7 cellular contexts compared by ENCODE assay signal in the genomic region with DNA sequence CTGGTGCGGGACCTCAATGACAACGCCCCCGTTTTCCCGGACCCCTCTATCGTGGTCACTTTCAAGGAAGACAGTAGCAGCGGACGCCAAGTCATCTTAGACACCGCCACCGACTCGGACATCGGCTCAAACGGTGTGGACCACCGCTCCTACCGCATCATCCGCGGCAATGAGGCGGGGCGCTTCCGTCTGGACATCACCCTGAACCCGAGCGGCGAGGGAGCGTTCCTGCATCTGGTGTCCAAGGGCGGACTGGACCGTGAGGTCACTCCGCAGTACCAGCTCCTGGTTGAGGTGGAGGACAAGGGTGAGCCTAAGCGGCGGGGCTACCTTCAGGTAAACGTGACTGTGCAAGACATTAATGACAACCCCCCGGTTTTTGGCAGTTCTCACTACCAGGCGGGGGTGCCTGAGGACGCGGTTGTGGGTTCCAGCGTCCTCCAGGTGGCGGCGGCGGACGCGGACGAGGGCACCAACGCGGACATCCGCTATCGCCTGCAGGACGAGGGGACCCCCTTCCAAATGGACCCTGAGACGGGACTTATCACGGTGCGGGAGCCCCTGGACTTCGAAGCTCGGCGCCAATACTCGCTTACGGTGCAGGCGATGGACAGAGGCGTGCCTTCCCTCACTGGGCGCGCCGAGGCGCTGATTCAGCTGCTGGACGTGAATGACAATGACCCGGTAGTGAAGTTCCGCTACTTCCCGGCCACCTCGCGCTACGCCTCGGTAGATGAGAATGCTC. TPM values are rescaled to one million over a fixed set of nuclear protein-coding genes. Genes with fewer than 3 reads are reported as not detected.
DNase-seq lines count a peak whose midpoint lies in the region; ATAC-seq and TF ChIP-seq lines count a peak whose summit lies in the region.

No MANE protein-coding gene starts in this region.

- H3K27ac ChIP-seq in endodermal cell (ENCODE audit: low read depth, low read length) (no peak overlapping the region), upper lobe of left lung (peak overlapping the region; percentile 82 to 92 (median 92))

- DNase-seq in Daoy (ENCODE audit: low read depth) (peak; percentile 30), NCI-H510A treated with DMSO at 0.1 percent for 48 hours (lab: John Stamatoyannopoulos, UW) (peak; percentile 42), endodermal cell (peak; percentile 81), mesothelial cell of epicardium (ENCODE audit: low spot score in 2 of 2, unreplicated experiment in 2 of 2) (peak in 1 of 2 experiments; percentile 43), upper lobe of left lung (peak in 1 of 2 donors; percentile 81), RKO (ENCODE audit: low spot score) (no peak)

- peaks cover 25% of the 10 kb centered on the region for H3K27me3 ChIP-seq in endodermal cell (ENCODE audit: control insufficient read depth, insufficient read depth, low read length, poor library complexity, severe bottlenecking)
- peaks cover 0 to 3% (median 0%) of the 10 kb centered on the region in 4 donors for H3K27me3 ChIP-seq in upper lobe of left lung

- no peak for TF ChIP-seq EP300 in upper lobe of left lung (IDR thresholded peaks at IDR 0.05)

- no peaks in the 10 kb centered on the region for H3K36me3 ChIP-seq in endodermal cell (ENCODE audit: control insufficient read depth, insufficient read depth, low read length)
- H3K36me3 ChIP-seq in upper lobe of left lung: no peaks in the 10 kb centered on the region

- ATAC-seq in upper lobe of left lung (ENCODE audit: low FRiP score in 2 of 2) (peak; percentile 1 to 28), GM21423 (IDR thresholded peaks at IDR 0.05; ENCODE audit: unreplicated experiment) (no peak)

- H3K27ac Mint-ChIP-seq in endodermal cell (no peak overlapping the region), mesothelial cell of epicardium (peak overlapping the region; percentile 91)

- H3K4me1 Mint-ChIP-seq in endodermal cell: peaks cover 17% of the 10 kb centered on the region
- peaks cover 53% of the 10 kb centered on the region for H3K4me1 Mint-ChIP-seq in mesothelial cell of epicardium

- H3K9me3 Mint-ChIP-seq in endodermal cell (no peaks in the 10 kb centered on the region), mesothelial cell of epicardium (no peaks in the 10 kb centered on the region)

- H3K27me3 Mint-ChIP-seq in endodermal cell (ENCODE audit: insufficient read depth) (peaks cover 31% of the 10 kb centered on the region), mesothelial cell of epicardium (ENCODE audit: low read depth) (peaks cover 22% of the 10 kb centered on the region)

- H3K4me3 Mint-ChIP-seq in endodermal cell (peak overlapping the region; percentile 92), mesothelial cell of epicardium (peak overlapping the region; percentile 88)

- peaks cover 4% of the 10 kb centered on the region for H3K4me1 ChIP-seq in endodermal cell (ENCODE audit: control insufficient read depth, insufficient read depth, low read length)
- H3K4me1 ChIP-seq in upper lobe of left lung: peaks cover 8 to 43% (median 24%) of the 10 kb centered on the region in 4 donors

- TF ChIP-seq CTCF in endodermal cell (conservative IDR thresholded peaks at IDR 0.05): no peak
- no peak for TF ChIP-seq CTCF in mesothelial cell of epicardium (IDR thresholded peaks at IDR 0.05; ENCODE audit: unreplicated experiment)
- peak in 1 of 6 experiments; percentile 36 for TF ChIP-seq CTCF in upper lobe of left lung (IDR thresholded peaks at IDR 0.05)

- WGBS in endodermal cell (ENCODE audit: insufficient coverage in 1 of 2, insufficient read length in 1 of 2), 2 experiments: 2% methylated on average over 35 to 67 of the region's 67 CpGs
- 3% methylated on average over 63 of the region's 67 CpGs; no CpG with 5 or more reads in 1 of the 2 donors for WGBS in upper lobe of left lung, 2 donors

- TF ChIP-seq POLR2A in upper lobe of left lung (IDR thresholded peaks at IDR 0.05): no peak

- no peaks in the 10 kb centered on the region for H3K36me3 Mint-ChIP-seq in endodermal cell (ENCODE audit: low read depth)
- H3K36me3 Mint-ChIP-seq in mesothelial cell of epicardium: peaks cover 19% of the 10 kb centered on the region

- H3K4me3 ChIP-seq in endodermal cell (ENCODE audit: low read length): peak overlapping the region; percentile 88
- peak overlapping the region; percentile 66 to 90 (median 76) for H3K4me3 ChIP-seq in upper lobe of left lung

- H3K9me3 ChIP-seq in endodermal cell (ENCODE audit: control insufficient read depth, low read length) (no peaks in the 10 kb centered on the region), upper lobe of left lung (no peaks in the 10 kb centered on the region)

- H3K9ac ChIP-seq in endodermal cell (ENCODE audit: extremely low read depth, low read length, poor library complexity, severe bottlenecking): no peak overlapping the region

RNA-seq across cellular contexts. Expression of a gene that starts 2.2 kb away (rescaled TPM):
- 0.46 and 1.0 TPM in 2 replicates for total RNA-seq in Daoy (2014; rRNA removed; shearing (Covaris generic))
- total RNA-seq in endodermal cell (1 to 10 TPM in 1 of 2 donors, under 1 TPM in 1; 0.22 to 2.1 TPM), mesothelial cell of epicardium (58.5 to 61.1 TPM (median 60.2 TPM) in 3 replicates), upper lobe of left lung (10 to 100 TPM; 11.3 to 26.9 (median 16.1) TPM)
- 11.8 TPM for polyA plus RNA-seq in endodermal cell (2013, experiment 1 of 2)
- 11.8 TPM for polyA plus RNA-seq in endodermal cell (2013, experiment 2 of 2)
